19 cellular contexts compared by ENCODE assay signal in genomic region chr2:15579641-15580040, GRCh38. TPM values are rescaled to one million over a fixed set of nuclear protein-coding genes. Genes with fewer than 3 reads are reported as not detected.
DNase-seq lines count a peak whose midpoint lies in the region; ATAC-seq and TF ChIP-seq lines count a peak whose summit lies in the region.
"Had no signal": no experiment of that assay in that cellular context is flagged by ENCODE, and none has a peak within 500 bp of the region (broad histone marks: within the 10 kb centered on the region; RNA-seq: fewer than 3 reads in every experiment).

No MANE protein-coding gene starts in this region.

- H3K4me3 Mint-ChIP-seq in HFFc6 (0 out of 2 replicates have a peak overlapping the region, but pooled peaks have one; percentile 10), WTC11 (no peak overlapping the region)
- H3K4me3 Mint-ChIP-seq: stimulated activated memory B cell treated with anti-CD40 and anti-IgM and Interleukin-4, amounts not matched to agents 10 μg/mL and 1 μg/mL and 100 μg/mL, for 72 hours had no signal

- H3K27me3 Mint-ChIP-seq in HFFc6 (ENCODE audit: insufficient read depth), result peaks cover 2% of the 10 kb centered on the region
- H3K27me3 Mint-ChIP-seq in WTC11 (ENCODE audit: low read depth), result 0 out of 2 replicates have a peak, but pooled peaks cover 3% of the 10 kb centered on the region
- H3K27me3 Mint-ChIP-seq: stimulated activated memory B cell treated with anti-CD40 and anti-IgM and Interleukin-4, amounts not matched to agents 10 μg/mL and 1 μg/mL and 100 μg/mL, for 72 hours had no signal

- POLR2A ChIA-PET in WTC11 (lab: Charles Lee), result no interaction called here

- H3K27ac Mint-ChIP-seq in HFFc6, result peak overlapping the region; percentile 43; the same call in 1 of the 2 replicates
- peak overlapping the region; percentile 55; the same call in 1 of the 2 replicates for H3K27ac Mint-ChIP-seq in WTC11
- H3K27ac Mint-ChIP-seq: stimulated activated memory B cell treated with anti-CD40 and anti-IgM and Interleukin-4, amounts not matched to agents 10 μg/mL and 1 μg/mL and 100 μg/mL, for 72 hours had no signal

- no peaks in the 10 kb centered on the region for H3K9me3 Mint-ChIP-seq in HFFc6
- peaks cover 7% of the 10 kb centered on the region for H3K9me3 Mint-ChIP-seq in WTC11
- H3K9me3 Mint-ChIP-seq: stimulated activated memory B cell treated with anti-CD40 and anti-IgM and Interleukin-4, amounts not matched to agents 10 μg/mL and 1 μg/mL and 100 μg/mL, for 72 hours had no signal

- DNase-seq in A172 (ENCODE audit: low spot score) (peak; percentile 7), HFFc6 (peak; percentile 13), WTC11 (ENCODE audit: low spot score) (no peak), islet precursor cell (peak; percentile 94), HUDEP-2 (lab: John Stamatoyannopoulos, UW; ENCODE audit: unreplicated experiment in 76 of 76) (no peak), iPS-NIHi7 (ENCODE audit: extremely low spot score) (no peak), occipital lobe (lab: John Stamatoyannopoulos, UW) (no peak), NCI-H2107 treated with DMSO at 0.1 percent for 48 hours (lab: John Stamatoyannopoulos, UW; ENCODE audit: unreplicated experiment) (no peak)
- DNase-seq: activated CD4-positive, alpha-beta T cell treated with anti-CD3 and anti-CD28 coated beads for 4 hours; activated effector memory CD4-positive, alpha-beta T cell treated with anti-CD3 and anti-CD28 coated beads, Interleukin-2, amount 50 U/mL, for 16 hours; adrenal gland; caudate nucleus; DMS153; GOT3; head of caudate nucleus; NCI-H1048; OCI-M1; stimulated activated CD4-positive, alpha-beta T cell treated with anti-CD3 and anti-CD28 coated beads, Interleukin-15, amount 100 ng/mL, for 24 hours had no signal

- TF ChIP-seq CTCF in HFFc6 (IDR thresholded peaks at IDR 0.05) (no peak), WTC11 (IDR thresholded peaks at IDR 0.05) (no peak)

- CTCF ChIA-PET in WTC11 (lab: Charles Lee), result no interaction called here

- H3K4me1 Mint-ChIP-seq in HFFc6 (ENCODE audit: low read depth) (peaks cover 18% of the 10 kb centered on the region), WTC11 (peaks cover 10% of the 10 kb centered on the region)

- ATAC-seq in WTC11, result peak; percentile 19; the same call in 1 of the 2 replicates
- ATAC-seq: stimulated activated memory B cell treated with anti-CD40 and anti-IgM and Interleukin-4, amounts not matched to agents 10 μg/mL and 1 μg/mL and 100 μg/mL, for 72 hours had no signal

- no peaks in the 10 kb centered on the region for H3K36me3 Mint-ChIP-seq in HFFc6 (ENCODE audit: low read depth)
- H3K36me3 Mint-ChIP-seq in WTC11, result no peaks in the 10 kb centered on the region
- H3K36me3 Mint-ChIP-seq: stimulated activated memory B cell treated with anti-CD40 and anti-IgM and Interleukin-4, amounts not matched to agents 10 μg/mL and 1 μg/mL and 100 μg/mL, for 72 hours had no signal

TF ChIP-seq in WTC11, 78 proteins besides CTCF, POLR2A, EP300 and RAD21:
- TF ChIP-seq ZNF232 (CRISPR knock-in tag; IDR thresholded peaks at IDR 0.05), result no peak
- TF ChIP-seq TEAD4 (CRISPR knock-in tag; IDR thresholded peaks at IDR 0.05), result no peak
- no peak for TF ChIP-seq ERG (CRISPR knock-in tag; IDR thresholded peaks at IDR 0.05)
- TF ChIP-seq ESRRA (CRISPR knock-in tag; IDR thresholded peaks at IDR 0.05; ENCODE audit: borderline replicate concordance), result no peak
- no peak for TF ChIP-seq USF2 (CRISPR knock-in tag; IDR thresholded peaks at IDR 0.05)
- TF ChIP-seq PRDM15 (CRISPR knock-in tag; IDR thresholded peaks at IDR 0.05), result no peak
- no peak for TF ChIP-seq ZNF416 (CRISPR knock-in tag; IDR thresholded peaks at IDR 0.05)
- no peak for TF ChIP-seq CREB1 (CRISPR knock-in tag; IDR thresholded peaks at IDR 0.05)
- no peak for TF ChIP-seq ZNF671 (CRISPR knock-in tag; IDR thresholded peaks at IDR 0.05)
- no peak for TF ChIP-seq RELA (CRISPR knock-in tag; IDR thresholded peaks at IDR 0.05; ENCODE audit: borderline replicate concordance)
- TF ChIP-seq EMX1 (CRISPR knock-in tag; IDR thresholded peaks at IDR 0.05), result no peak
- no peak for TF ChIP-seq TCF7 (CRISPR knock-in tag; IDR thresholded peaks at IDR 0.05; ENCODE audit: low read depth)
- no peak for TF ChIP-seq MXD4 (CRISPR knock-in tag; IDR thresholded peaks at IDR 0.05; ENCODE audit: borderline replicate concordance)
TF ChIP-seq in WTC11: peak in this region for 0.

RNA-seq across cellular contexts. Expression of gene DDX1, which starts 12.0 kb away (rescaled TPM):
- 112 and 120 TPM in 2 replicates for total RNA-seq in A172 (2014; rRNA removed; shearing (Covaris generic))
- 100 to 1,000 TPM; 111 to 123 (median 113) TPM for total RNA-seq in HFFc6 (2021; fragmentation: NEBNext Ultra II Directional; extraction: Animal tissue kit (Norgen Biotek cat#: 25700))
- total RNA-seq in WTC11 (2021) (103 to 115 TPM (median 104 TPM) in 3 replicates), occipital lobe (99.7 TPM)

RNA-seq across cellular contexts. Expression of gene NBAS, which starts 18.5 kb away (rescaled TPM):
- 39.0 and 40.2 TPM in 2 replicates for total RNA-seq in A172 (2014; rRNA removed; shearing (Covaris generic))
- 10 to 100 TPM; 43.5 to 54.0 (median 52.2) TPM for total RNA-seq in HFFc6 (2021; fragmentation: NEBNext Ultra II Directional; extraction: Animal tissue kit (Norgen Biotek cat#: 25700))
- 32.3 to 42.6 TPM (median 41.4 TPM) in 3 replicates for total RNA-seq in WTC11 (2021)
- 168 TPM for total RNA-seq in occipital lobe

Comparison
In these comparisons a context has a peak if more than half of its experiments do, and no peak if none do; other contexts are left out.
1. DNase-seq: peak in A172 (single experiment), HFFc6 (single experiment) and islet precursor cell (single experiment); none in WTC11 (single experiment), HUDEP-2 (0 of 76), iPS-NIHi7 (single experiment), occipital lobe (single experiment) and NCI-H2107 treated with DMSO at 0.1 percent for 48 hours (single experiment).